Comparison of ENCODE assay signal across 1 cellular context in genomic region chr4:167290684-167291083, GRCh38.
TF ChIP-seq lines count a peak whose summit lies in the region.

No MANE protein-coding gene starts in this region.

TF ChIP-seq in WTC11, 78 proteins besides CTCF, POLR2A, EP300 and RAD21 (continued from another document):
- TF ChIP-seq NR2C2 (CRISPR knock-in tag; IDR thresholded peaks at IDR 0.05) (no peak), ESRRA (CRISPR knock-in tag; IDR thresholded peaks at IDR 0.05; ENCODE audit: borderline replicate concordance) (no peak), MYBL2 (CRISPR knock-in tag; IDR thresholded peaks at IDR 0.05) (no peak), GRHL2 (CRISPR knock-in tag; IDR thresholded peaks at IDR 0.05; ENCODE audit: insufficient replicate concordance, severe bottlenecking) (no peak), ARID4B (CRISPR knock-in tag; IDR thresholded peaks at IDR 0.05; ENCODE audit: borderline replicate concordance) (no peak), ZNF232 (CRISPR knock-in tag; IDR thresholded peaks at IDR 0.05) (no peak)
